8 cellular contexts compared by ENCODE assay signal in the genomic region with DNA sequence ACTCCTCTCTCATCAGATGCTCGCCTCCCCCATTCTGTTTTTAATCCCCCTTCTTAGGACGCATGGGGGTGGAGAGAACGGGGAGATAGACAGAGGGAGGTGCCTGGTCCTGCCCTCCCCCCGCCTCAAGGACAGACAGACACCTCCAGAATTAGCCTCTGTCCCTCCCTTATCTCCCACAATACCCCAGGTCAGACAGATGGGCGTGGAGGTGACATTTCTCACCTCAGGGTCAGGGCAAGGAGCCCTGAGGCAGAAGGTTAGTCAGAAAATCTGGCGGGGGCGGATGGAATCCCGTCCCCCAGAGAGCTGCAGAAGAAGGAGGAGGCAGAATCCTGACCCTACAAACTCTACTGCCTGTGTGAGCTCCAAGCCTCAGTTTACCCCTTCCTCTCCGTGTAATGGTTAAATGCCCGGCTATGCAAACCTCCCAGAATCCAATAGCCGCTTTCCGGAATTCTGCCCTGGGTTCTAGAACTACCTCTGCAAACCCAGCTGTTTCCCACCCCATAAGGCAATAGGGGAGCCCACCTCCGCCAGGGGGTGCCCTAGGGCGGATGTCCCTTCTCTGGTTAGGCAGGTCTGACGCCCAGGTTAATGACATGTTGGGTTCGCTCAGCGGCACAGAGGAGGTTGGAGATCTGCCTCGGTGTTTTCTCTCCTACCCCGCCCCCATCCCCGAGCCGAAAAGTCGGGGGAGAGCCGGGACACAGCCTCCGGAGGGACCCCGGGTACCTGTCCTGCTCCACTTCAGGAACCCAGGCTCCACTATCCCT. TPM values are rescaled to one million over a fixed set of nuclear protein-coding genes. Genes with fewer than 3 reads are reported as not detected.
DNase-seq lines count a peak whose midpoint lies in the region; ATAC-seq, FAIRE-seq and TF ChIP-seq lines count a peak whose summit lies in the region.

No MANE protein-coding gene starts in this region.

- H2BK12ac ChIP-seq in H9 (ENCODE audit: insufficient read length, low read depth, low read length): no peak overlapping the region

- H3K36me3 ChIP-seq in BJ (ENCODE audit: control insufficient read depth, insufficient read depth, low read length): no peaks in the 10 kb centered on the region
- H3K36me3 ChIP-seq in astrocyte (ENCODE audit: insufficient read depth, low read length): no peaks in the 10 kb centered on the region

- H3K23me2 ChIP-seq in H9 (ENCODE audit: insufficient read length, low read depth, low read length, poor library complexity, severe bottlenecking): peaks cover 18% of the 10 kb centered on the region

- H3K4me1 Mint-ChIP-seq in H9: peaks cover 21 to 30% of the 10 kb centered on the region in 2 experiments
- peaks cover 12% of the 10 kb centered on the region for H3K4me1 Mint-ChIP-seq in astrocyte (ENCODE audit: low read depth, unreplicated experiment)

- H4K5ac ChIP-seq in H9 (ENCODE audit: insufficient read length, low read depth, low read length): no peak overlapping the region

- H3K4ac ChIP-seq in H9 (ENCODE audit: low read depth, low read length): no peak overlapping the region

- no peak overlapping the region for H2BK20ac ChIP-seq in H9 (ENCODE audit: low read depth, low read length, poor library complexity, severe bottlenecking)

- no peak overlapping the region for H2BK15ac ChIP-seq in H9 (ENCODE audit: low read depth, low read length)

- H2BK5ac ChIP-seq in H9 (ENCODE audit: insufficient read length, low read length): no peak overlapping the region

- no peaks in the 10 kb centered on the region for H3K27me3 ChIP-seq in BJ (ENCODE audit: control insufficient read depth, insufficient read depth, low read length)
- no peaks in the 10 kb centered on the region for H3K27me3 ChIP-seq in H9 (ENCODE audit: insufficient read depth, low read length)
- no peaks in the 10 kb centered on the region for H3K27me3 ChIP-seq in astrocyte (ENCODE audit: insufficient read depth, low read length)

- H4K8ac ChIP-seq in H9 (replicated peaks; ENCODE audit: insufficient read length, low read depth, low read length): no peak overlapping the region

- H3T11ph ChIP-seq in H9 (ENCODE audit: low read length): no peak overlapping the region

- H4K20me1 ChIP-seq in H9 (ENCODE audit: control insufficient read depth, insufficient read depth, insufficient read length) (no peaks in the 10 kb centered on the region), astrocyte (ENCODE audit: insufficient read depth, low read length) (no peaks in the 10 kb centered on the region)

- H3K79me1 ChIP-seq in H9 (ENCODE audit: insufficient read depth, low read depth, low read length, poor library complexity, severe bottlenecking): no peaks in the 10 kb centered on the region

- TF ChIP-seq CTCF in BJ (IDR thresholded peaks at IDR 0.05; ENCODE audit: insufficient read depth, low read depth, low read length): peak; percentile 74
- peak; percentile 79 for TF ChIP-seq CTCF in H9 (conservative IDR thresholded peaks at IDR 0.05)
- TF ChIP-seq CTCF in astrocyte (IDR thresholded peaks at IDR 0.05; ENCODE audit: insufficient read depth, low read depth, low read length): peak; percentile 49

- H3K9ac ChIP-seq in H9 (ENCODE audit: extremely low read depth, insufficient read length, low read length) (peak overlapping the region; percentile 13), astrocyte (ENCODE audit: low read length) (peak overlapping the region; percentile 89)

- DNase-seq in BJ (ENCODE audit: low read depth) (no peak), H9 (peak; percentile 92), astrocyte (ENCODE audit: low read depth) (no peak), iPS-NIHi7 (ENCODE audit: extremely low spot score) (peak; percentile 66), cerebellum (ENCODE audit: low spot score) (no peak)
- peak; percentile 55 for DNase-seq in stimulated activated CD4-positive, alpha-beta T cell treated with anti-CD3 and anti-CD28 coated beads, Interleukin-4, amount 100 ng/mL, for 24 hours

- no peak overlapping the region for H4K91ac ChIP-seq in H9 (ENCODE audit: insufficient read length, low read depth, low read length)

- CTCF ChIA-PET in BJ (lab: Yijun Ruan, JAX): interaction anchor here (0.8 to 3.9 kb wide), 12 partner anchors 9 to 92 kb away, joined by 3 to 25 read pairs (median 4); no protein-coding TSS in a partner anchor

- H3K4me1 ChIP-seq in H9 (ENCODE audit: insufficient read depth, low read length) (peaks cover 7% of the 10 kb centered on the region; the same call in 1 of the 2 replicates), astrocyte (ENCODE audit: insufficient read depth, low read length) (peaks cover 30% of the 10 kb centered on the region)

- no peak overlapping the region for H2AK5ac ChIP-seq in H9 (ENCODE audit: insufficient read length, low read length)

- H3K56ac ChIP-seq in H9 (ENCODE audit: insufficient read length, low read depth, low read length): no peak overlapping the region

- no peak overlapping the region for H2BK120ac ChIP-seq in H9 (ENCODE audit: low read depth, low read length, poor library complexity, severe bottlenecking)

- H3K9me3 ChIP-seq in H9 (ENCODE audit: control insufficient read depth, low read depth, low read length): no peaks in the 10 kb centered on the region
- H3K9me3 ChIP-seq in astrocyte (ENCODE audit: insufficient read depth, low read depth, low read length): no peaks in the 10 kb centered on the region

- peak overlapping the region; percentile 93 for H3K4me2 ChIP-seq in H9 (ENCODE audit: insufficient read depth, insufficient read length, low read length)
- peak overlapping the region; percentile 96 for H3K4me2 ChIP-seq in astrocyte (ENCODE audit: low read length)

- ATAC-seq in SK-N-SH treated with all-trans-retinoic acid at 6 μM for 48 hours (peak; percentile 8; the same call in 2 of the 3 replicates), GM21390 (IDR thresholded peaks at IDR 0.05; ENCODE audit: unreplicated experiment) (no peak)

- no peaks in the 10 kb centered on the region; a peak in 1 of 5 replicates for H3K9me3 Mint-ChIP-seq in H9
- no peaks in the 10 kb centered on the region for H3K9me3 Mint-ChIP-seq in astrocyte (ENCODE audit: unreplicated experiment)

- H3K79me2 ChIP-seq in H9 (ENCODE audit: insufficient read depth, low read length) (no peaks in the 10 kb centered on the region; the same call in 1 of the 2 replicates), astrocyte (ENCODE audit: insufficient read depth, low read length) (peaks cover 55% of the 10 kb centered on the region)

- FAIRE-seq in astrocyte (lab: Jason Lieb, UNC): no peak

- H3K4me3 ChIP-seq in BJ (ENCODE audit: low read depth, low read length): peak overlapping the region; percentile 92
- peak overlapping the region; percentile 90 for H3K4me3 ChIP-seq in astrocyte (ENCODE audit: insufficient read depth, low read depth, low read length)

- no CpG with 5 or more reads among the region's 25 CpGs for WGBS in H9 (ENCODE audit: extremely low coverage, insufficient read length, low lambda C conversion rate)

- peaks cover 8 to 13% (median 9%) of the 10 kb centered on the region in 3 experiments; a peak in 6 of 7 replicates for H3K36me3 Mint-ChIP-seq in H9 (ENCODE audit: insufficient read depth in 1 of 3, low read depth in 3 of 3)
- peaks cover 8% of the 10 kb centered on the region for H3K36me3 Mint-ChIP-seq in astrocyte (ENCODE audit: low read depth, unreplicated experiment)

- H2AFZ ChIP-seq in H9 (ENCODE audit: low read length) (no peak overlapping the region), astrocyte (ENCODE audit: low read depth, low read length) (peak overlapping the region; percentile 55)

- POLR2A ChIA-PET in BJ (lab: Charles Lee): no interaction called here

- H3K27ac Mint-ChIP-seq in H9 (peak overlapping the region in 2 of 3 experiments; percentile 72 to 99; a peak in 4 of 7 replicates), astrocyte (ENCODE audit: unreplicated experiment) (peak overlapping the region; percentile 96)

- H3K18ac ChIP-seq in H9 (ENCODE audit: insufficient read length, low read depth, low read length): no peak overlapping the region

- H3K27ac ChIP-seq in H9 (ENCODE audit: insufficient read length, low read depth, low read length) (no peak overlapping the region), astrocyte (ENCODE audit: low read depth, low read length) (peak overlapping the region; percentile 94)

- H3K4me3 Mint-ChIP-seq in H9 (peak overlapping the region; percentile 99), astrocyte (ENCODE audit: unreplicated experiment) (peak overlapping the region; percentile 97)

- peaks cover 4% of the 10 kb centered on the region; the same call in 1 of the 2 replicates for H3K27me3 Mint-ChIP-seq in H9 (ENCODE audit: low read depth)
- H3K27me3 Mint-ChIP-seq in astrocyte (ENCODE audit: low read depth, unreplicated experiment): no peaks in the 10 kb centered on the region

- no peak overlapping the region for H3K23ac ChIP-seq in H9 (ENCODE audit: insufficient read length, low read depth, low read length)

- no peak overlapping the region for H3K14ac ChIP-seq in H9 (ENCODE audit: insufficient read depth, low read length)

TF ChIP-seq in SK-N-SH treated with all-trans-retinoic acid at 6 μM for 48 hours, 23 proteins besides CTCF, POLR2A, EP300 and RAD21 (continues in another document):
- TF ChIP-seq ISL1 (CRISPR knock-in tag; IDR thresholded peaks at IDR 0.05): no peak
- TF ChIP-seq ZFP30 (CRISPR knock-in tag; IDR thresholded peaks at IDR 0.05): no peak
- TF ChIP-seq BACH2 (CRISPR knock-in tag; IDR thresholded peaks at IDR 0.05; ENCODE audit: borderline replicate concordance): no peak

RNA-seq across cellular contexts. Expression of gene PPP1R13L, which starts 0.9 kb away (rescaled TPM):
- polyA plus RNA-seq in BJ (2011; rRNA removed): 5.4 and 12.3 TPM in 2 replicates
- polyA minus RNA-seq in BJ (2011; rRNA and poly(A)+ RNA removed): 8.8 and 18.1 TPM in 2 replicates
- total RNA-seq in H9 (2021): 40.4 and 42.6 TPM in 2 replicates
- 56.6 and 56.7 TPM in 2 replicates for total RNA-seq in astrocyte
- 1.4 TPM for total RNA-seq in cerebellum

RNA-seq across cellular contexts. Expression of gene POLR1G, which starts 2.5 kb away (rescaled TPM):
- 3.0 and 3.6 TPM in 2 replicates for polyA plus RNA-seq in BJ (2011; rRNA removed)
- 2.3 and 4.1 TPM in 2 replicates for polyA minus RNA-seq in BJ (2011; rRNA and poly(A)+ RNA removed)
- total RNA-seq in H9 (2021): 43.4 and 48.7 TPM in 2 replicates
- 10.9 and 12.8 TPM in 2 replicates for total RNA-seq in astrocyte
- 2.9 TPM for total RNA-seq in cerebellum

RNA-seq across cellular contexts. Expression of gene ERCC1, which starts 19.7 kb away (rescaled TPM):
- polyA plus RNA-seq in BJ (2011; rRNA removed): 84.3 and 121 TPM in 2 replicates
- 69.3 and 116 TPM in 2 replicates for polyA minus RNA-seq in BJ (2011; rRNA and poly(A)+ RNA removed)
- total RNA-seq in H9 (2021): 62.4 and 66.7 TPM in 2 replicates
- 67.5 and 70.4 TPM in 2 replicates for total RNA-seq in astrocyte
- 36.9 TPM for total RNA-seq in cerebellum

RNA-seq across cellular contexts. Expression of gene ERCC2, which starts 33.6 kb away (rescaled TPM):
- 63.7 and 94.6 TPM in 2 replicates for polyA plus RNA-seq in BJ (2011; rRNA removed)
- polyA minus RNA-seq in BJ (2011; rRNA and poly(A)+ RNA removed): 48.9 and 49.9 TPM in 2 replicates
- 94.4 and 98.7 TPM in 2 replicates for total RNA-seq in H9 (2021)
- 38.9 and 44.7 TPM in 2 replicates for total RNA-seq in astrocyte
- 20.6 TPM for total RNA-seq in cerebellum

Comparison
In these comparisons a context has a peak if more than half of its experiments do, and no peak if none do; other contexts are left out.
1. DNase-seq: peak in H9 (single experiment), iPS-NIHi7 (single experiment) and stimulated activated CD4-positive, alpha-beta T cell treated with anti-CD3 and anti-CD28 coated beads, Interleukin-4, amount 100 ng/mL, for 24 hours (single experiment); none in BJ (single experiment), astrocyte (single experiment) and cerebellum (single experiment).
2. RNA of gene PPP1R13L, which starts 0.9 kb away (total RNA-seq): 56.6 to 56.7 TPM in astrocyte and 40.4 to 42.6 TPM in H9; 1.4 TPM in cerebellum (single experiment); every median in the first group is over 10 times any median in the second.
3. Peak in every context shown above with its lines, with median percentiles within 50 percentile points of each other: CTCF ChIP-seq.